8 cellular contexts compared by ENCODE assay signal in genomic region chr7:158748335-158748734, GRCh38.
"Had no signal": no experiment of that assay in that cellular context is flagged by ENCODE, and none has a peak within 500 bp of the region (broad histone marks: within the 10 kb centered on the region; RNA-seq: fewer than 3 reads in every experiment).

No MANE protein-coding gene starts in this region.

- H3K4me3 ChIP-seq: GM12878 had no signal

- FAIRE-seq: G401.6, GM12878, GM12891, GM12892, GM18507, GM19239 had no signal

- ATAC-seq: GM12878 had no signal

- DNase-seq: GDM1, GF-D8 had no signal
